23 cellular contexts compared by ENCODE assay signal in genomic region chr14:69076341-69076740, GRCh38.
"Had no signal": no experiment of that assay in that cellular context is flagged by ENCODE, and none has a peak within 500 bp of the region (broad histone marks: within the 10 kb centered on the region; RNA-seq: fewer than 3 reads in every experiment).

No MANE protein-coding gene starts in this region.

- H3K27ac ChIP-seq: brain microvascular endothelial cell, foreskin keratinocyte, VCaP had no signal

- H3K9me3 ChIP-seq: lower lobe of right lung, mucosa of descending colon had no signal

- H3K4me3 ChIP-seq: lower lobe of right lung, mucosa of descending colon had no signal

- ATAC-seq: activated CD4-positive, CD25-positive, alpha-beta regulatory T cell treated with anti-CD3 and anti-CD28 coated beads, Interleukin-2, amount 50 U/mL, for 24 hours; activated CD8-positive, alpha-beta memory T cell treated with anti-CD3 and anti-CD28 coated beads, Interleukin-2, amount 10 ng/mL, durations not matched to agents 7 days and 5 days; activated CD8-positive, alpha-beta T cell treated with anti-CD3 and anti-CD28 coated beads for 36 hours; activated naive CD8-positive, alpha-beta T cell treated with anti-CD3 and anti-CD28 coated beads, Interleukin-2, amount 50 U/mL, for 24 hours; foreskin keratinocyte; lower lobe of right lung; mucosa of descending colon; naive thymus-derived CD4-positive, alpha-beta T cell; T-cell had no signal

- DNase-seq: activated CD4-positive, alpha-beta T cell treated with anti-CD3 and anti-CD28 coated beads, Interleukin-2, amount 10 ng/mL, durations not matched to agents 7 days and 5 days; activated CD8-positive, alpha-beta memory T cell treated with anti-CD3 and anti-CD28 coated beads, Interleukin-2, amount 10 ng/mL, durations not matched to agents 7 days and 5 days; activated CD8-positive, alpha-beta T cell treated with anti-CD3 and anti-CD28 coated beads for 36 hours; activated effector memory CD4-positive, alpha-beta T cell treated with anti-CD3 and anti-CD28 coated beads, Interleukin-2, amount 50 U/mL, for 16 hours; activated naive CD4-positive, alpha-beta T cell treated with anti-CD3 and anti-CD28 coated beads, Interleukin-2, amount 50 U/mL, for 16 hours; activated naive CD8-positive, alpha-beta T cell treated with anti-CD3 and anti-CD28 coated beads, Interleukin-2, amount 50 U/mL, for 24 hours; activated T-cell treated with anti-CD3 and anti-CD28 coated beads for 4 hours; anterior cingulate cortex; brain microvascular endothelial cell; caudate nucleus; effector CD4-positive, alpha-beta T cell; erythroblast; foreskin keratinocyte; kidney; lower lobe of right lung; mesendoderm; mucosa of descending colon; naive thymus-derived CD4-positive, alpha-beta T cell; occipital lobe; stimulated activated CD4-positive, alpha-beta T cell treated with anti-CD3 and anti-CD28 coated beads, Interleukin-12 subunit alpha, Interleukin-12 subunit beta, amount 100 ng/mL, for 4 hours; T-cell had no signal

- H3K27me3 ChIP-seq: brain microvascular endothelial cell, foreskin keratinocyte had no signal
